ENCODE assay signal across 26 cellular contexts in the genomic region with DNA sequence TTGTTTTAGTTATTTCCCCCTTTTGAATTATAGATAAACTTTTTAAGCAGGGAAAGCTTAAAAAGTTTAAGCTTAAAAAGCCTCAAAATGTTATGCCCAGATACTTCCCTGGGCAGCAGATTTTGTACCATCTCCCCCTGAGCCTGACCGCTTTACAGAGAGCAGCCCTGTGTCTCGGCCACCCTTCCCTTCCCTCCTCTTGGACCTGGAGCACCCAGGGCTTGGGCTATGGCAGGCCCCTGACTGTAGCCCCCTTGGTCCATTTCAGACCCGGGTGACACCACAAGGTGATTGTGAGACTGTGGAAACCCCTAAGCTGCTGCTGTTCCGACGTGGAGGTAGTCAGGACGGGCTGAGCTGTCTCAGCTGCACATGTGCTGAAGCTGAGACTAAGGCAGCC.
"Had no signal": no experiment of that assay in that cellular context is flagged by ENCODE, and none has a peak within 500 bp of the region (broad histone marks: within the 10 kb centered on the region; RNA-seq: fewer than 3 reads in every experiment).

No MANE protein-coding gene starts in this region.

- DNase-seq: cerebellar nuclear complex; cortex of kidney; effector memory CD8-positive, alpha-beta T cell; foreskin fibroblast; gastrocnemius medialis; heart left ventricle; hippocampal formation; left cardiac atrium; left lung; mesenchymal stem cell; midbrain; naive thymus-derived CD4-positive, alpha-beta T cell; nephron progenitor cell; occipital lobe; ovary; posterior cingulate gyrus; psoas muscle; right cardiac atrium; spleen; stimulated activated naive B cell treated with anti-CD40 and anti-IgM and Interleukin-4, amounts not matched to agents 10 μg/mL and 1 μg/mL and 100 μg/mL, for 72 hours; transverse colon; upper lobe of right lung had no signal

- H3K4me3 ChIP-seq: gastrocnemius medialis, heart left ventricle, left lung, ovary, psoas muscle, skin epidermis, spleen, suprapubic skin, transverse colon, upper lobe of right lung had no signal

- ATAC-seq: effector memory CD8-positive, alpha-beta T cell; gastrocnemius medialis; heart left ventricle; left cardiac atrium; left lung; naive thymus-derived CD4-positive, alpha-beta T cell; psoas muscle; right cardiac atrium; stimulated activated naive B cell treated with anti-CD40 and anti-IgM and Interleukin-4, amounts not matched to agents 10 μg/mL and 1 μg/mL and 100 μg/mL, for 72 hours; upper lobe of right lung had no signal

- H3K9me3 ChIP-seq: gastrocnemius medialis, heart left ventricle, left lung, ovary, psoas muscle, spleen, suprapubic skin, transverse colon, upper lobe of right lung had no signal

- H3K4me1 ChIP-seq: gastrocnemius medialis, left lung, psoas muscle, spleen, upper lobe of right lung had no signal

- FAIRE-seq: endometrium, islet of Langerhans had no signal

- H3K36me3 ChIP-seq: gastrocnemius medialis, heart left ventricle, left lung, ovary, spleen, suprapubic skin, transverse colon, upper lobe of right lung had no signal

- H3K27ac ChIP-seq: gastrocnemius medialis, heart left ventricle, left lung, ovary, psoas muscle, skin epidermis, spleen, suprapubic skin, upper lobe of right lung had no signal

- H3K27me3 ChIP-seq: gastrocnemius medialis, heart left ventricle, left lung, ovary, spleen, suprapubic skin, transverse colon, upper lobe of right lung had no signal
